19 cellular contexts compared by ENCODE assay signal in the genomic region with DNA sequence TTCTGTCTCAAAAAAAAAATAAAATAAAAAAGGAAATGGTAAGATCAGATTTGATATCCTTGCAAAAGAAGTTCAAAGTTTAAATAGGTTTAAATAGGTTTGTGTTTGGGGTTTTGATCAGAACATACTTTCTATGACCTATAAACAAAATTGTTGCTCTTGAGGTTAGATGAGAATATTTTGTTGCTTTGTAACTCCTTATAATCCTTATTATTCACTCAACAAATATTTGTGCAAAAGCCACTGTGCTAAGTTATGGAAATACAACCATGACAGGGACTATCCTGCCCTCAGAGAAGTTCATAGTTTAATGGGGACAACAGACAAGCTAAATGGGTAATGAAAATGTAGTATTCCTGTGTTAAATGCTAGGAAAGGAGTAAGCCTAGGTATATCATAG.
DNase-seq lines count a peak whose midpoint lies in the region; ATAC-seq and TF ChIP-seq lines count a peak whose summit lies in the region.
"Had no signal": no experiment of that assay in that cellular context is flagged by ENCODE, and none has a peak within 500 bp of the region (broad histone marks: within the 10 kb centered on the region; RNA-seq: fewer than 3 reads in every experiment).

No MANE protein-coding gene starts in this region.

- H3K4me3 ChIP-seq in AG10803 (ENCODE audit: low read length) (no peak overlapping the region), SJSA1 (no peak overlapping the region), fibroblast of mammary gland (ENCODE audit: control insufficient read depth, low read depth, low read length) (no peak overlapping the region), lower lobe of right lung (no peak overlapping the region)
- H3K4me3 ChIP-seq: BLaER1 treated with 17β-estradiol and CSF1 and Interleukin-3, amounts not matched to agents 10 nM and 100 nM; MG63; SK-N-MC had no signal

- H3K27ac ChIP-seq in SJSA1 (peak overlapping the region; percentile 24; the same call in 1 of the 2 replicates), lower lobe of right lung (no peak overlapping the region)
- H3K27ac ChIP-seq: BLaER1 treated with 17β-estradiol and CSF1 and Interleukin-3, amounts not matched to agents 10 nM and 100 nM; KMS-11; SK-N-MC had no signal

- intact Hi-C loops in lower lobe of right lung (cut with DNase I): no loop called here

- no peak for TF ChIP-seq CTCF in AG10803 (conservative IDR thresholded peaks at IDR 0.05; ENCODE audit: low read length)
- TF ChIP-seq CTCF in fibroblast of mammary gland (conservative IDR thresholded peaks at IDR 0.05; ENCODE audit: control insufficient read depth, insufficient read depth, low read depth, low read length): no peak
- TF ChIP-seq CTCF in lower lobe of right lung (IDR thresholded peaks at IDR 0.05): no peak

- H3K9me3 ChIP-seq in SJSA1 (replicated peaks) (no peaks in the 10 kb centered on the region), lower lobe of right lung (no peaks in the 10 kb centered on the region)

- peaks cover 10% of the 10 kb centered on the region for H3K4me1 ChIP-seq in SJSA1 (replicated peaks)
- no peaks in the 10 kb centered on the region for H3K4me1 ChIP-seq in lower lobe of right lung
- H3K4me1 ChIP-seq: BLaER1 treated with 17β-estradiol and CSF1 and Interleukin-3, amounts not matched to agents 10 nM and 100 nM had no signal

- ATAC-seq in lower lobe of right lung: no peak
- ATAC-seq: HCT116 had no signal

- H3K36me3 ChIP-seq in SJSA1: 0 out of 2 replicates have a peak, but pooled peaks cover 3% of the 10 kb centered on the region
- peaks cover 7% of the 10 kb centered on the region for H3K36me3 ChIP-seq in lower lobe of right lung

- H3K27me3 ChIP-seq in SJSA1 (replicated peaks) (no peaks in the 10 kb centered on the region), lower lobe of right lung (ENCODE audit: low read depth) (no peaks in the 10 kb centered on the region)
- H3K27me3 ChIP-seq: BLaER1 treated with 17β-estradiol and CSF1 and Interleukin-3, amounts not matched to agents 10 nM and 100 nM; MG63 had no signal

- DNase-seq in AG10803 (ENCODE audit: low read depth) (peak; percentile 20), HCEC 1CT (peak; percentile 85), SJSA1 (ENCODE audit: low read depth in 1 of 2, low spot score in 2 of 2) (peak in 1 of 2 experiments; percentile 5), fibroblast of mammary gland (ENCODE audit: low read depth) (peak; percentile 29), HuH-7.5 (ENCODE audit: low spot score) (no peak), lower lobe of right lung (no peak), medulla oblongata (ENCODE audit: extremely low spot score) (no peak)
- no peak for DNase-seq in activated CD4-positive, alpha-beta T cell treated with anti-CD3 and anti-CD28 coated beads, Interleukin-2, amount 50 U/mL, for 4 hours
- DNase-seq: ACHN; CD8-positive, alpha-beta memory T cell; MG63; NCI-H1092; NCI-H2081 treated with DMSO at 0.1 percent for 48 hours; NCI-H510A; NCI-H774 had no signal

Comparison
In these comparisons a context has a peak if more than half of its experiments do, and no peak if none do; other contexts are left out.
1. DNase-seq: peak in AG10803 (single experiment), HCEC 1CT (single experiment) and fibroblast of mammary gland (single experiment); none in HuH-7.5 (single experiment), lower lobe of right lung (single experiment), activated CD4-positive, alpha-beta T cell treated with anti-CD3 and anti-CD28 coated beads, Interleukin-2, amount 50 U/mL, for 4 hours (0 of 2) and medulla oblongata (single experiment).